In genomic region chr3:87503901-87504498, GRCh38 we compare ENCODE assay signal across 7 cellular contexts.
DNase-seq lines count a peak whose midpoint lies in the region; ATAC-seq and TF ChIP-seq lines count a peak whose summit lies in the region.

No MANE protein-coding gene starts in this region.

- no peaks in the 10 kb centered on the region for H3K36me3 Mint-ChIP-seq in chondrocyte (ENCODE audit: low read depth)

- ATAC-seq in GM21423 (IDR thresholded peaks at IDR 0.05; ENCODE audit: unreplicated experiment) (peak; percentile 84), HG03565 (IDR thresholded peaks at IDR 0.05; ENCODE audit: unreplicated experiment) (peak; percentile 90), mucosa of descending colon (peak; percentile 80)

- TF ChIP-seq CTCF in chondrocyte (IDR thresholded peaks at IDR 0.05) (peak; percentile 87), mucosa of descending colon (IDR thresholded peaks at IDR 0.05) (peak; percentile 12)

- H3K9me3 ChIP-seq in mucosa of descending colon = no peaks in the 10 kb centered on the region

- no peaks in the 10 kb centered on the region for H3K4me1 ChIP-seq in mucosa of descending colon (ENCODE audit: low read depth)

- no peak overlapping the region for H3K27ac Mint-ChIP-seq in chondrocyte (ENCODE audit: unreplicated experiment)

- DNase-seq in GM03348 (ENCODE audit: low spot score) = peak; percentile 79
- DNase-seq in NOMO-1 treated with dmso at 0.1 percent for 144 hours (lab: John Stamatoyannopoulos, UW; ENCODE audit: unreplicated experiment) = peak; percentile 2
- DNase-seq in chondrocyte (ENCODE audit: low spot score) = no peak
- peak in 1 of 3 donors; percentile 41 for DNase-seq in mucosa of descending colon
- DNase-seq in stimulated activated CD4-positive, alpha-beta T cell treated with anti-CD3 and anti-CD28 coated beads, Interleukin-4, amount 100 ng/mL, for 24 hours = no peak

- no peaks in the 10 kb centered on the region for H3K9me3 Mint-ChIP-seq in chondrocyte (ENCODE audit: low read depth)

- peaks cover 16% of the 10 kb centered on the region for H3K27me3 Mint-ChIP-seq in chondrocyte (ENCODE audit: low read depth)

- no peak overlapping the region for H3K4me3 ChIP-seq in mucosa of descending colon

- H3K36me3 ChIP-seq in mucosa of descending colon (ENCODE audit: low read depth) = no peaks in the 10 kb centered on the region

- no peak overlapping the region for H3K4me3 Mint-ChIP-seq in chondrocyte (ENCODE audit: unreplicated experiment)

- intact Hi-C loops in mucosa of descending colon (cut with DNase I, micrococcal nuclease) = loop anchor here in 1 of 2 donors (5.0 kb wide), 1 partner anchor 152 kb away; no protein-coding TSS in a partner anchor

- no peaks in the 10 kb centered on the region for H3K4me1 Mint-ChIP-seq in chondrocyte (ENCODE audit: low read depth)

Comparison
In these comparisons a context has a peak if more than half of its experiments do, and no peak if none do; other contexts are left out.
1. DNase-seq: peak in GM03348 (single experiment) and NOMO-1 treated with dmso at 0.1 percent for 144 hours (single experiment); none in chondrocyte (single experiment) and stimulated activated CD4-positive, alpha-beta T cell treated with anti-CD3 and anti-CD28 coated beads, Interleukin-4, amount 100 ng/mL, for 24 hours (single experiment).
2. Peak in every context shown above with its lines, with median percentiles within 50 percentile points of each other: ATAC-seq.